ENCODE assay signal across 8 cellular contexts in genomic region chr12:64633940-64634337, GRCh38. TPM values are rescaled to one million over a fixed set of nuclear protein-coding genes. Genes with fewer than 3 reads are reported as not detected.
DNase-seq lines count a peak whose midpoint lies in the region; ATAC-seq and TF ChIP-seq lines count a peak whose summit lies in the region.

No MANE protein-coding gene starts in this region.

- no peak overlapping the region for H3K23ac ChIP-seq in H9 (ENCODE audit: insufficient read length, low read depth, low read length)

- no peak overlapping the region for H2BK12ac ChIP-seq in H9 (ENCODE audit: insufficient read length, low read depth, low read length)

- no peak overlapping the region for H4K8ac ChIP-seq in H9 (replicated peaks; ENCODE audit: insufficient read length, low read depth, low read length)

- no peak overlapping the region for H3K18ac ChIP-seq in H9 (ENCODE audit: insufficient read length, low read depth, low read length)

- H3K4me2 ChIP-seq in H9 (ENCODE audit: insufficient read depth, insufficient read length, low read length) = no peak overlapping the region

- no peaks in the 10 kb centered on the region for H3K27me3 ChIP-seq in adrenal gland
- H3K27me3 ChIP-seq in right lobe of liver = no peaks in the 10 kb centered on the region
- no peaks in the 10 kb centered on the region for H3K27me3 ChIP-seq in H9 (ENCODE audit: insufficient read depth, low read length)

- H3K4me3 ChIP-seq in adrenal gland = no peak overlapping the region
- H3K4me3 ChIP-seq in right lobe of liver = no peak overlapping the region

- H3K9me3 Mint-ChIP-seq in H9 = peaks cover 0 to 3% of the 10 kb centered on the region in 2 experiments; a peak in 2 of 5 replicates

- peak overlapping the region in 1 of 5 donors; percentile 75 for H3K27ac ChIP-seq in adrenal gland
- H3K27ac ChIP-seq in right lobe of liver = no peak overlapping the region
- H3K27ac ChIP-seq in H9 (ENCODE audit: insufficient read length, low read depth, low read length) = no peak overlapping the region

- H4K20me1 ChIP-seq in H9 (ENCODE audit: control insufficient read depth, insufficient read depth, insufficient read length) = no peaks in the 10 kb centered on the region

- no peak overlapping the region for H3K9ac ChIP-seq in H9 (ENCODE audit: extremely low read depth, insufficient read length, low read length)

- H2BK120ac ChIP-seq in H9 (ENCODE audit: low read depth, low read length, poor library complexity, severe bottlenecking) = no peak overlapping the region

- H3K27me3 Mint-ChIP-seq in H9 (ENCODE audit: low read depth) = no peaks in the 10 kb centered on the region

- ATAC-seq in HG03457 (IDR thresholded peaks at IDR 0.05; ENCODE audit: unreplicated experiment) (peak; percentile 59), right lobe of liver (peak; percentile 96 to 99 (median 97)), GM18517 (IDR thresholded peaks at IDR 0.05; ENCODE audit: unreplicated experiment) (no peak)

- no peak overlapping the region for H3K4me3 Mint-ChIP-seq in H9

- no peaks in the 10 kb centered on the region for H3K36me3 ChIP-seq in adrenal gland (replicated peaks in 1 of 2)
- H3K36me3 ChIP-seq in right lobe of liver = no peaks in the 10 kb centered on the region

- H3K4me1 ChIP-seq in adrenal gland (replicated peaks in 1 of 2) (peaks cover 13 to 31% of the 10 kb centered on the region in 2 donors), right lobe of liver (peaks cover 0 to 6% (median 2%) of the 10 kb centered on the region in 4 donors), H9 (ENCODE audit: insufficient read depth, low read length) (no peaks in the 10 kb centered on the region; the same call in 1 of the 2 replicates)

- H3K56ac ChIP-seq in H9 (ENCODE audit: insufficient read length, low read depth, low read length) = no peak overlapping the region

- peaks cover 22 to 33% (median 28%) of the 10 kb centered on the region in 3 experiments for H3K36me3 Mint-ChIP-seq in H9 (ENCODE audit: insufficient read depth in 1 of 3, low read depth in 3 of 3)

- H3K27ac Mint-ChIP-seq in H9 = no peak overlapping the region

- no peak overlapping the region for H3K14ac ChIP-seq in H9 (ENCODE audit: insufficient read depth, low read length)

- H3K79me1 ChIP-seq in H9 (ENCODE audit: insufficient read depth, low read depth, low read length, poor library complexity, severe bottlenecking) = peaks cover 2% of the 10 kb centered on the region

- no peak for TF ChIP-seq CTCF in adrenal gland (IDR thresholded peaks at IDR 0.05)
- TF ChIP-seq CTCF in right lobe of liver (IDR thresholded peaks at IDR 0.05) = no peak
- no peak for TF ChIP-seq CTCF in H9 (conservative IDR thresholded peaks at IDR 0.05)

- no peak overlapping the region for H2AFZ ChIP-seq in H9 (ENCODE audit: low read length)

- H3K4ac ChIP-seq in H9 (ENCODE audit: low read depth, low read length) = no peak overlapping the region

- no peaks in the 10 kb centered on the region for H3K23me2 ChIP-seq in H9 (ENCODE audit: insufficient read length, low read depth, low read length, poor library complexity, severe bottlenecking)

- peaks cover 10% of the 10 kb centered on the region; the same call in 1 of the 2 replicates for H3K79me2 ChIP-seq in H9 (ENCODE audit: insufficient read depth, low read length)

- no peak overlapping the region for H4K5ac ChIP-seq in H9 (ENCODE audit: insufficient read length, low read depth, low read length)

- H3K4me1 Mint-ChIP-seq in H9 = peaks cover 24 to 27% of the 10 kb centered on the region in 2 experiments

- no peak overlapping the region for H3T11ph ChIP-seq in H9 (ENCODE audit: low read length)

- intact Hi-C loops in adrenal gland (cut with DNase I) (no loop called here), right lobe of liver (cut with DNase I) (no loop called here)

- no peak overlapping the region for H4K91ac ChIP-seq in H9 (ENCODE audit: insufficient read length, low read depth, low read length)

- no peak overlapping the region for H2BK5ac ChIP-seq in H9 (ENCODE audit: insufficient read length, low read length)

- no peak overlapping the region for H2AK5ac ChIP-seq in H9 (ENCODE audit: insufficient read length, low read length)

- H2BK15ac ChIP-seq in H9 (ENCODE audit: low read depth, low read length) = no peak overlapping the region

- DNase-seq in COLO668 (lab: John Stamatoyannopoulos, UW; ENCODE audit: unreplicated experiment) (peak; percentile 54), adrenal gland (peak in 6 of 7 donors; percentile 64 to 76 (median 68)), right lobe of liver (peak; percentile 70 to 85 (median 84)), H9 (no peak), pons (ENCODE audit: low spot score) (no peak), T-helper 1 cell (no peak)

- H2BK20ac ChIP-seq in H9 (ENCODE audit: low read depth, low read length, poor library complexity, severe bottlenecking) = no peak overlapping the region

- TF ChIP-seq POLR2A in adrenal gland (IDR thresholded peaks at IDR 0.05) (no peak), right lobe of liver (IDR thresholded peaks at IDR 0.05) (no peak)

- H3K9me3 ChIP-seq in adrenal gland (replicated peaks in 1 of 3) = no peaks in the 10 kb centered on the region
- no peaks in the 10 kb centered on the region for H3K9me3 ChIP-seq in right lobe of liver
- H3K9me3 ChIP-seq in H9 (ENCODE audit: control insufficient read depth, low read depth, low read length) = no peaks in the 10 kb centered on the region

RNA-seq across cellular contexts. Expression of gene RASSF3, which starts 23.6 kb away (rescaled TPM):
- total RNA-seq in adrenal gland = 10 to 100 TPM; 34.9 to 75.8 (median 52.0) TPM
- polyA plus RNA-seq in adrenal gland = 10 to 100 TPM; 21.7 to 40.1 (median 23.7) TPM
- total RNA-seq in right lobe of liver = 10 to 100 TPM in 3 of 6 experiments, 1 to 10 TPM in 3; 5.8 to 27.3 (median 10.6) TPM
- total RNA-seq in H9 (2021) = 45.1 and 45.9 TPM in 2 replicates

Comparison
In these comparisons a context has a peak if more than half of its experiments do, and no peak if none do; other contexts are left out.
1. DNase-seq: peak in COLO668 (single experiment), adrenal gland (6 of 7) and right lobe of liver (3 of 3); none in H9 (single experiment), pons (single experiment) and T-helper 1 cell (0 of 5).